Comparison of ENCODE assay signal across 9 cellular contexts in the genomic region with DNA sequence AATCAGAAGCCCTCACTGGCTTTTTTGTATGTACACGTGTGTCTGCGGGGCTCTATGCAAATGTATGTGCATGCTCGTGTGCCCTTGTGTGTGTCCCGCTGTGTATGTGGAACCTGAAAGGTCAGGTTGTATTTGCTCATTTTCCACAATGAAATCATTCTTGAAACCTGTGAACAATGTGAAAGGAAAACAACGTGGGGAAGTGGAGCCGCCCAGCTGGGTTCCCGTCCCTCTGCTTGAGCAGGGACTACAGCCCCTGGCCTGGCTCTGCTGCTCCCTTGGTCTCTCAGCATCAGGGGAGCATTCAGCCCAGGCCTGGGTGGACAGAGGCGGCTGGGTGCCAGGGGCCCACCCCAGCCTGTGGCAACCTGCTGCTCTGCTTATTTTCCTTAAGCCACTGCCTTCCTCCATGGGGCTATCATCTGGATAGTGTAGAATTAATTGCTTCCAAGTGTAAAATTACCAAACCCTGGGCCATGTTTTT. TPM values are rescaled to one million over a fixed set of nuclear protein-coding genes. Genes with fewer than 3 reads are reported as not detected.
A peak's percentile ranks its signal among the peaks of the same experiment; 100 is the strongest.
DNase-seq lines count a peak whose midpoint lies in the region; ATAC-seq and TF ChIP-seq lines count a peak whose summit lies in the region.
"Had no signal": no experiment of that assay in that cellular context is flagged by ENCODE, and none has a peak within 500 bp of the region (broad histone marks: within the 10 kb centered on the region; RNA-seq: fewer than 3 reads in every experiment).

No MANE protein-coding gene starts in this region.

- no peaks in the 10 kb centered on the region for H4K20me1 ChIP-seq in OCI-LY7 (ENCODE audit: insufficient read depth, low read length)

- CTCF ChIA-PET in OCI-LY7 (lab: Charles Lee; ENCODE audit: unreplicated experiment), result no interaction called here

- intact Hi-C loops in Right ventricle myocardium superior (cut with DNase I), result no loop called here
- intact Hi-C loops in Right ventricle myocardium inferior (cut with DNase I), result loop anchor here (1.0 kb wide), 1 partner anchor 23 kb away; the partner anchor contains the start of gene STING1
- intact Hi-C loops in OCI-LY7 (cut with micrococcal nuclease; ENCODE audit: unreplicated experiment), result no loop called here
- intact Hi-C loops in left ventricle myocardium inferior (cut with micrococcal nuclease), result no loop called here
- intact Hi-C loops in uterus (cut with DNase I; ENCODE audit: low total_unique reads), result no loop called here

- H3K27me3 ChIP-seq in left ventricle myocardium inferior (ENCODE audit: low read depth) (no peaks in the 10 kb centered on the region), uterus (no peaks in the 10 kb centered on the region)

- H3K27ac ChIP-seq in OCI-LY7 (ENCODE audit: low read depth, low read length, poor library complexity, severe bottlenecking), result no peak overlapping the region
- H3K27ac ChIP-seq in left ventricle myocardium inferior (replicated peaks), result peak overlapping the region; percentile 91
- peak overlapping the region; percentile 27 to 66 for H3K27ac ChIP-seq in uterus

- no peaks in the 10 kb centered on the region for H3K79me2 ChIP-seq in OCI-LY7 (ENCODE audit: insufficient read depth, low read depth, low read length)

- peak overlapping the region; percentile 44 for H2AFZ ChIP-seq in OCI-LY7 (ENCODE audit: low read length)

- H3K9me3 ChIP-seq in OCI-LY7 (ENCODE audit: low read length), result no peaks in the 10 kb centered on the region
- H3K9me3 ChIP-seq in left ventricle myocardium inferior (replicated peaks), result no peaks in the 10 kb centered on the region
- no peaks in the 10 kb centered on the region for H3K9me3 ChIP-seq in uterus

- H3K9me2 ChIP-seq in OCI-LY7 (ENCODE audit: insufficient read depth, low read length), result no peaks in the 10 kb centered on the region

- no peak for TF ChIP-seq POLR2A in uterus (IDR thresholded peaks at IDR 0.05)

- BruUV-seq in OCI-LY7 (replicated peaks; lab: Mats Ljungman, UMichigan), result no TSS peak

- H3K4me1 ChIP-seq in OCI-LY7 (ENCODE audit: insufficient read depth, low read length, poor library complexity, severe bottlenecking), result peaks cover 8% of the 10 kb centered on the region
- peaks cover 44% of the 10 kb centered on the region for H3K4me1 ChIP-seq in left ventricle myocardium inferior
- H3K4me1 ChIP-seq in uterus, result no peaks in the 10 kb centered on the region

- POLR2A ChIA-PET in OCI-LY7 (lab: Charles Lee), result no interaction called here

- TF ChIP-seq CTCF in OCI-LY7 (conservative IDR thresholded peaks at IDR 0.05; ENCODE audit: low read length) (no peak), left ventricle myocardium inferior (IDR thresholded peaks at IDR 0.05; ENCODE audit: borderline replicate concordance) (no peak), uterus (IDR thresholded peaks at IDR 0.05) (no peak)

- no peak overlapping the region for H3K4me2 ChIP-seq in OCI-LY7 (ENCODE audit: low read length)

- no peaks in the 10 kb centered on the region for H3K36me3 ChIP-seq in OCI-LY7 (ENCODE audit: insufficient read depth, low read length)
- H3K36me3 ChIP-seq in left ventricle myocardium inferior, result peaks cover 4% of the 10 kb centered on the region
- H3K36me3 ChIP-seq in uterus, result no peaks in the 10 kb centered on the region

- DNase-seq in Right ventricle myocardium superior (peak; percentile 51), Right ventricle myocardium inferior (ENCODE audit: missing footprints) (no peak), OCI-LY7 (ENCODE audit: low spot score) (no peak), left ventricle myocardium inferior (peak; percentile 35), uterus (no peak), HuH-7.5 (ENCODE audit: low spot score) (no peak), COR-L47 (lab: John Stamatoyannopoulos, UW) (no peak)

- H3K4me3 ChIP-seq in OCI-LY7 (ENCODE audit: low read depth, low read length, poor library complexity, severe bottlenecking) (no peak overlapping the region), left ventricle myocardium inferior (peak overlapping the region; percentile 69), uterus (no peak overlapping the region)

- ATAC-seq in Right ventricle myocardium superior (ENCODE audit: poor library complexity), result no peak
- ATAC-seq in Right ventricle myocardium inferior, result no peak
- no peak for ATAC-seq in GM21423 (IDR thresholded peaks at IDR 0.05; ENCODE audit: unreplicated experiment)

RNA-seq across cellular contexts. Expression of gene ECSCR, which starts 3.0 kb away (rescaled TPM):
- total RNA-seq in Right ventricle myocardium superior (18.0 TPM), Right ventricle myocardium inferior (21.4 TPM), OCI-LY7 (2022) (not detected in 2 replicates), left ventricle myocardium inferior (20.9 TPM), uterus (10 to 100 TPM; 19.2 to 68.9 (median 42.0) TPM)
- not detected in 2 replicates for total RNA-seq in OCI-LY7 (2014; rRNA removed; shearing (Covaris generic))

RNA-seq across cellular contexts. Expression of gene SMIM33, which starts 11.3 kb away (rescaled TPM):
- total RNA-seq in Right ventricle myocardium superior, result not detected
- not detected for total RNA-seq in Right ventricle myocardium inferior
- total RNA-seq in OCI-LY7 (2014; rRNA removed; shearing (Covaris generic)), result not detected in 2 replicates
- not detected in 2 replicates for total RNA-seq in OCI-LY7 (2022)
- not detected for total RNA-seq in left ventricle myocardium inferior
- total RNA-seq in uterus, result not detected
- total RNA-seq: LHCN-M2 had no signal

RNA-seq across cellular contexts. Expression of gene DNAJC18, which starts 20.2 kb away (rescaled TPM):
- total RNA-seq in Right ventricle myocardium superior, result 11.5 TPM
- total RNA-seq in Right ventricle myocardium inferior, result 7.9 TPM
- total RNA-seq in OCI-LY7 (2014; rRNA removed; shearing (Covaris generic)), result 1.2 and 2.5 TPM in 2 replicates
- total RNA-seq in OCI-LY7 (2022), result 7.1 and 12.6 TPM in 2 replicates
- total RNA-seq in left ventricle myocardium inferior, result 14.3 TPM
- total RNA-seq in uterus, result 10 to 100 TPM in 2 of 4 donors, 1 to 10 TPM in 2; 3.1 to 21.6 (median 12.6) TPM

RNA-seq across cellular contexts. Expression of gene STING1, which starts 23.1 kb away (rescaled TPM):
- total RNA-seq in Right ventricle myocardium superior (39.0 TPM), Right ventricle myocardium inferior (47.2 TPM), OCI-LY7 (2022) (0.44 TPM in 1 of 2 replicates, not detected in the other), left ventricle myocardium inferior (55.3 TPM), uterus (10 to 100 TPM; 16.9 to 90.1 (median 48.5) TPM)
- not detected in 2 replicates for total RNA-seq in OCI-LY7 (2014; rRNA removed; shearing (Covaris generic))

RNA-seq across cellular contexts. Expression of gene SPATA24, which starts 55.6 kb away (rescaled TPM):
- 17.1 TPM for total RNA-seq in Right ventricle myocardium superior
- total RNA-seq in Right ventricle myocardium inferior, result 17.2 TPM
- total RNA-seq in OCI-LY7 (2014; rRNA removed; shearing (Covaris generic)), result 12.0 and 12.4 TPM in 2 replicates
- 9.4 and 10.8 TPM in 2 replicates for total RNA-seq in OCI-LY7 (2022)
- 15.7 TPM for total RNA-seq in left ventricle myocardium inferior
- 1 to 10 TPM in 2 of 4 donors, not detected in 2; 2.4 to 3.4 TPM for total RNA-seq in uterus

Comparison
In these comparisons a context has a peak if more than half of its experiments do, and no peak if none do; other contexts are left out.
1. DNase-seq: peak in Right ventricle myocardium superior (single experiment) and left ventricle myocardium inferior (single experiment); none in Right ventricle myocardium inferior (single experiment), OCI-LY7 (single experiment), uterus (0 of 2), HuH-7.5 (single experiment) and COR-L47 (single experiment).
2. RNA of gene ECSCR, which starts 3.0 kb away (total RNA-seq): 19.2 to 68.9 TPM in uterus, 21.4 TPM in Right ventricle myocardium inferior (single experiment), 20.9 TPM in left ventricle myocardium inferior (single experiment) and 18.0 TPM in Right ventricle myocardium superior (single experiment); not detected in OCI-LY7; every median in the first group is over 10 times any median in the second.